In the genomic region with DNA sequence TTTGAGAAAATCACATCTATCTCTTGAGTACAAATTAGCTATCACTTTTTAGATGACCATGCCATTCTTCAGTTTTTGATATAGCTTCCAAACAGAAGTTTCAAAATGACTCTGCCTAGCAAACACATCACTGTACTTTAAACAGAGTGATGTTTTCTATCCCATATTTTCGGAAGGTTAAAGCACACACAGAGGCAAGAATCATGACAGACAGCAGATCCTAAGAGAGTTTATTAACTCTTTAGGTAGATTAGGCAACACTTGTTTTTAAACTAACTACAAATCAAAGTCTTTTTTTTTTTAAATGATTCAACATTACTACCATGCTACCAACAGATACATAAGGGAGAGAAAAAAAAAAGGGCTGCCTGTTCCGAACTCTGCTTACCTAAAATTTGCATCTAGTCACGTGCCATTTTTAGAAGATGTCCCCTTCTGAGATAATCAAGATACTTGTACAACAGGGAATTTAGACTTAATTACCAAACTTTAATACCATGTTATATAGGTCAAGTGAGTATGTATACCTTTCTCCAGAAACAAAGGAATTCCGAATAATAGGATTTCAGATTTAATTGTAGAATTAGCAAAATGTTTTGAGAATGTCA, we compare ENCODE assay signal across 9 cellular contexts. TPM values are rescaled to one million over a fixed set of nuclear protein-coding genes. Genes with fewer than 3 reads are reported as not detected.
A peak's percentile ranks its signal among the peaks of the same experiment; 100 is the strongest.
DNase-seq lines count a peak whose midpoint lies in the region; ATAC-seq and TF ChIP-seq lines count a peak whose summit lies in the region.
"Had no signal": no experiment of that assay in that cellular context is flagged by ENCODE, and none has a peak within 500 bp of the region (broad histone marks: within the 10 kb centered on the region; RNA-seq: fewer than 3 reads in every experiment).

No MANE protein-coding gene starts in this region.

- no peaks in the 10 kb centered on the region for H3K36me3 ChIP-seq in left ventricle myocardium inferior
- H3K36me3 ChIP-seq in vagina: no peaks in the 10 kb centered on the region

- H3K9me3 Mint-ChIP-seq in brain (no peaks in the 10 kb centered on the region), mesothelial cell of epicardium (no peaks in the 10 kb centered on the region)

- peak overlapping the region in 1 of 5 experiments; percentile 72 for H3K27ac Mint-ChIP-seq in brain
- H3K27ac Mint-ChIP-seq in mesothelial cell of epicardium: peak overlapping the region; percentile 14

- no peaks in the 10 kb centered on the region for H3K9me3 ChIP-seq in left ventricle myocardium inferior (replicated peaks)
- H3K9me3 ChIP-seq in vagina: no peaks in the 10 kb centered on the region

- no peak for TF ChIP-seq CTCF in left ventricle myocardium inferior (IDR thresholded peaks at IDR 0.05; ENCODE audit: borderline replicate concordance)
- no peak for TF ChIP-seq CTCF in brain (conservative IDR thresholded peaks at IDR 0.05)
- TF ChIP-seq CTCF in mesothelial cell of epicardium (IDR thresholded peaks at IDR 0.05; ENCODE audit: unreplicated experiment): no peak
- TF ChIP-seq CTCF in vagina (IDR thresholded peaks at IDR 0.05): no peak

- DNase-seq in left ventricle myocardium inferior: no peak
- no peak for DNase-seq in Right ventricle myocardium inferior (ENCODE audit: missing footprints)
- DNase-seq in mesothelial cell of epicardium (ENCODE audit: low spot score in 2 of 2, unreplicated experiment in 2 of 2): no peak
- DNase-seq in vagina (ENCODE audit: extremely low spot score in 2 of 2): no peak
- no peak for DNase-seq in stimulated activated CD4-positive, alpha-beta T cell treated with anti-CD3 and anti-CD28 coated beads, Interleukin-4, amount 100 ng/mL, for 24 hours
- no peak for DNase-seq in foreskin melanocyte
- DNase-seq in SIG-M5 treated with dmso at 0.1 percent for 504 hours (lab: John Stamatoyannopoulos, UW; ENCODE audit: unreplicated experiment): no peak
- DNase-seq: activated CD4-positive, alpha-beta T cell treated with anti-CD3 and anti-CD28 coated beads, Interleukin-2, amount 50 U/mL, for 4 hours had no signal

- H3K4me3 Mint-ChIP-seq in brain (peak overlapping the region in 4 of 5 experiments; percentile 1 to 94 (median 90)), mesothelial cell of epicardium (peak overlapping the region; percentile 83)

- H3K4me3 ChIP-seq in left ventricle myocardium inferior (peak overlapping the region; percentile 95), vagina (peak overlapping the region; percentile 86 to 87)

- H3K36me3 Mint-ChIP-seq in brain (no peaks in the 10 kb centered on the region), mesothelial cell of epicardium (no peaks in the 10 kb centered on the region)

- H3K27ac ChIP-seq in left ventricle myocardium inferior (replicated peaks) (peak overlapping the region; percentile 98), vagina (peak overlapping the region; percentile 10)

- H3K4me1 Mint-ChIP-seq in brain (peaks cover 23% of the 10 kb centered on the region), mesothelial cell of epicardium (peaks cover 40% of the 10 kb centered on the region)

- H3K27me3 ChIP-seq in left ventricle myocardium inferior (ENCODE audit: low read depth) (no peaks in the 10 kb centered on the region), vagina (no peaks in the 10 kb centered on the region)

- intact Hi-C loops in left ventricle myocardium inferior (cut with micrococcal nuclease) (loop anchor here (10.0 kb wide), 1 partner anchor 166 kb away; no protein-coding TSS in a partner anchor), Right ventricle myocardium inferior (cut with DNase I) (loop anchor here (5.0 kb wide), 5 partner anchors 59 to 426 kb away; no protein-coding TSS in a partner anchor), vagina (cut with DNase I) (no loop called here)

- peaks cover 80% of the 10 kb centered on the region for H3K4me1 ChIP-seq in left ventricle myocardium inferior
- peaks cover 20% of the 10 kb centered on the region for H3K4me1 ChIP-seq in vagina

- H3K27me3 Mint-ChIP-seq in brain: peaks cover 78% of the 10 kb centered on the region
- H3K27me3 Mint-ChIP-seq in mesothelial cell of epicardium (ENCODE audit: low read depth): no peaks in the 10 kb centered on the region

- TF ChIP-seq POLR2A in vagina (IDR thresholded peaks at IDR 0.05): no peak

- no peak for ATAC-seq in Right ventricle myocardium inferior

RNA-seq across cellular contexts. Expression of gene RBMS1, which starts 2.7 kb away (rescaled TPM):
- total RNA-seq in left ventricle myocardium inferior (56.2 TPM), Right ventricle myocardium inferior (58.2 TPM), mesothelial cell of epicardium (124 to 128 TPM (median 125 TPM) in 3 replicates), vagina (93.3 TPM)
- polyA plus RNA-seq in brain (ENCODE audit: insufficient read depth, low read depth, low replicate concordance): 10.0 TPM
